Comparison of ENCODE assay signal across 8 cellular contexts in the genomic region with DNA sequence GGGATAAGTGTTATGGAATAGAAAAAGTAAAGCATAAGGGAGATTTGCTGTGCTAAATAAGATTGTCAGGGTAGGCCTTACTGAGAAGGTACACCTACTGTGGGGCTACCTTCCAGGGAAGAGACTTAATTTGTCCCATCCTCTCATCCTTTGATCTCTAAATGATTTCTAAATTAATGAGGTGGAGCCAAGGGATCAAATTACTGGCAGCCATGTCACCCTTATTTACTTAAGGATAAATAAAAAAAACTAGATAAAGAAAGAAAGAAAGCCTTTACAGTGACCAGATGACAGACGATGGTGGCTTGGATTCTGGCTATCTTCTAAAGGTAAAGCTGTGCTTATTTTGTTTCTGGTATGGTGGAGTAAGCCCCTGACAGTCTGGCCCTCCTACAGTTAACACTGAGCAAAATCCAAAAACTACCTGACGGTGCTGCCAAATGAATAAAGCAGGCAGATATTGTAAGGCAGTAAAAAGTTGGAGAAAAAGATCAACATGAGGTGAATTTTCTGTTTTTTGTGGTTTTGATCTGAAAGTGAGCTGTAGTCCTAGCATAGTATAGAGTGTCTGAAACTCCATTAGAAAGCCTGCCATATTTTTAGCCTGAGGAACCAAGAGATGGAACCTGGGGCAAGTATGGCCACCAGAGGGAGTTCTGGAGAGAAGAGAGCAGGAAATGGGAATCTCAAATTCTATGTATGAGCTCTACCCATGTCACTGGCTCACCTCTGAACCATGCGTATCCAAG.
A peak's percentile ranks its signal among the peaks of the same experiment; 100 is the strongest.
DNase-seq lines count a peak whose midpoint lies in the region; ATAC-seq and TF ChIP-seq lines count a peak whose summit lies in the region.

No MANE protein-coding gene starts in this region.

- no peaks in the 10 kb centered on the region for H3K4me1 ChIP-seq in uterus

- intact Hi-C loops in uterus (cut with DNase I; ENCODE audit: low total_unique reads) = no loop called here

- peak; percentile 87 for TF ChIP-seq CTCF in C4-2B (conservative IDR thresholded peaks at IDR 0.05)
- peak; percentile 38; the same call in 1 of the 2 replicates for TF ChIP-seq CTCF in GM12874 (IDR thresholded peaks at IDR 0.05; ENCODE audit: insufficient read depth, low read depth, low read length)
- peak; percentile 80 for TF ChIP-seq CTCF in cardiac fibroblast (IDR thresholded peaks at IDR 0.05; ENCODE audit: low read depth, low read length)
- TF ChIP-seq CTCF in uterus (IDR thresholded peaks at IDR 0.05) = peak in 3 of 4 experiments; percentile 28 to 44 (median 36)

- no peak for TF ChIP-seq POLR2A in uterus (IDR thresholded peaks at IDR 0.05)

- H3K4me3 ChIP-seq in cardiac fibroblast (replicated peaks in 1 of 2; ENCODE audit: low read depth in 2 of 2, low read length in 2 of 2) (no peak overlapping the region), uterus (no peak overlapping the region)

- no peak overlapping the region for H3K27ac ChIP-seq in C4-2B
- no peak overlapping the region for H3K27ac ChIP-seq in uterus

- H3K27me3 ChIP-seq in uterus = no peaks in the 10 kb centered on the region

- peak; percentile 49 for DNase-seq in NCI-H748 (lab: John Stamatoyannopoulos, UW; ENCODE audit: unreplicated experiment)
- peak; percentile 71 to 72 for DNase-seq in cardiac fibroblast (ENCODE audit: low read depth in 2 of 2)
- peak; percentile 65 for DNase-seq in left lobe of liver (ENCODE audit: low spot score)
- no peak for DNase-seq in uterus

- H3K36me3 ChIP-seq in uterus = no peaks in the 10 kb centered on the region

- ATAC-seq in left lobe of liver (peak; percentile 100), GM18907 (IDR thresholded peaks at IDR 0.05; ENCODE audit: unreplicated experiment) (no peak), HG02938 (IDR thresholded peaks at IDR 0.05; ENCODE audit: unreplicated experiment) (no peak)

- no peaks in the 10 kb centered on the region for H3K9me3 ChIP-seq in uterus

Comparison
In these comparisons a context has a peak if more than half of its experiments do, and no peak if none do; other contexts are left out.
1. CTCF ChIP-seq: peak in every context shown above with its lines; median percentile 87 in C4-2B; 80 in cardiac fibroblast; 38 in GM12874; 36 in uterus.
2. DNase-seq: peak in NCI-H748 (single experiment), cardiac fibroblast (2 of 2) and left lobe of liver (single experiment); none in uterus (0 of 2).